In genomic region chr14:92105073-92105844, GRCh38 we compare ENCODE assay signal across 8 cellular contexts. TPM values are rescaled to one million over a fixed set of nuclear protein-coding genes. Genes with fewer than 3 reads are reported as not detected.
A peak's percentile ranks its signal among the peaks of the same experiment; 100 is the strongest.
DNase-seq lines count a peak whose midpoint lies in the region; ATAC-seq and TF ChIP-seq lines count a peak whose summit lies in the region.

No MANE protein-coding gene starts in this region.

- H3K27me3 ChIP-seq in thymus (ENCODE audit: control insufficient read depth, insufficient read depth), result no peaks in the 10 kb centered on the region

- 67% methylated on average over 14 of the region's 14 CpGs for WGBS in thymus

- H3K4me3 ChIP-seq in astrocyte of the cerebellum (ENCODE audit: low read depth, low read length) (peak overlapping the region; percentile 95), thymus (ENCODE audit: low read length) (peak overlapping the region; percentile 93)

- no peak for TF ChIP-seq CTCF in astrocyte of the cerebellum (IDR thresholded peaks at IDR 0.05; ENCODE audit: low read depth, low read length, missing control alignments)

- H3K36me3 Mint-ChIP-seq in activated naive CD4-positive, alpha-beta T cell treated with anti-CD3 and anti-CD28 coated beads for 36 hours (ENCODE audit: low read depth), result no peaks in the 10 kb centered on the region

- H3K27me3 Mint-ChIP-seq in activated naive CD4-positive, alpha-beta T cell treated with anti-CD3 and anti-CD28 coated beads for 36 hours (ENCODE audit: low read depth), result no peaks in the 10 kb centered on the region

- intact Hi-C loops in activated naive CD4-positive, alpha-beta T cell treated with anti-CD3 and anti-CD28 coated beads for 36 hours (cut with micrococcal nuclease), result no loop called here

- peak overlapping the region; percentile 98 for H3K27ac ChIP-seq in thymus (ENCODE audit: low read depth)

- ATAC-seq in left lobe of liver (peak; percentile 29), HG03196 (IDR thresholded peaks at IDR 0.05; ENCODE audit: unreplicated experiment) (no peak)

- no peaks in the 10 kb centered on the region for H3K9me3 Mint-ChIP-seq in activated naive CD4-positive, alpha-beta T cell treated with anti-CD3 and anti-CD28 coated beads for 36 hours

- peaks cover 42% of the 10 kb centered on the region for H3K4me1 Mint-ChIP-seq in activated naive CD4-positive, alpha-beta T cell treated with anti-CD3 and anti-CD28 coated beads for 36 hours (ENCODE audit: low read depth)

- CTCF ChIA-PET in activated naive CD4-positive, alpha-beta T cell treated with anti-CD3 and anti-CD28 coated beads for 36 hours (lab: Charles Lee), result interaction anchor here (1.8 to 4.9 kb wide), 2 partner anchors 14 to 65 kb away, joined by 5 to 96 read pairs; partner anchors contain the start of genes CPSF2 and NDUFB1

- no peak for DNase-seq in activated naive CD4-positive, alpha-beta T cell treated with anti-CD3 and anti-CD28 coated beads for 36 hours
- no peak for DNase-seq in activated naive CD4-positive, alpha-beta T cell (lab: John Stamatoyannopoulos, UW)
- DNase-seq in astrocyte of the cerebellum (ENCODE audit: low read depth) (no peak), left lobe of liver (ENCODE audit: low spot score) (no peak), SHP77 (lab: John Stamatoyannopoulos, UW) (no peak), cerebellar nuclear complex (lab: John Stamatoyannopoulos, UW) (no peak)

- H3K27ac Mint-ChIP-seq in activated naive CD4-positive, alpha-beta T cell treated with anti-CD3 and anti-CD28 coated beads for 36 hours, result peak overlapping the region; percentile 81

- H3K9me3 ChIP-seq in thymus (ENCODE audit: control insufficient read depth), result no peaks in the 10 kb centered on the region

- peaks cover 16% of the 10 kb centered on the region for H3K4me1 ChIP-seq in thymus (ENCODE audit: control insufficient read depth, insufficient read depth, low read length)

- in situ Hi-C loops in astrocyte of the cerebellum (cut with HindIII; ENCODE audit: low sequenced_read_pairs), result no loop called here

- H3K36me3 ChIP-seq in thymus (ENCODE audit: control insufficient read depth, insufficient read depth), result no peaks in the 10 kb centered on the region

- H3K4me3 Mint-ChIP-seq in activated naive CD4-positive, alpha-beta T cell treated with anti-CD3 and anti-CD28 coated beads for 36 hours, result peak overlapping the region; percentile 98

RNA-seq across cellular contexts. Expression of gene ATXN3, which starts 1.1 kb away (rescaled TPM):
- 10 to 100 TPM; 25.0 to 27.1 TPM for total RNA-seq in activated naive CD4-positive, alpha-beta T cell treated with anti-CD3 and anti-CD28 coated beads for 36 hours
- 9.3 TPM for total RNA-seq in left lobe of liver
- polyA plus RNA-seq in thymus, result 32.3 TPM

RNA-seq across cellular contexts. Expression of gene NDUFB1, which starts 16.2 kb away (rescaled TPM):
- total RNA-seq in activated naive CD4-positive, alpha-beta T cell treated with anti-CD3 and anti-CD28 coated beads for 36 hours, result 100 to 1,000 TPM; 111 to 114 TPM
- total RNA-seq in left lobe of liver, result 89.8 TPM
- polyA plus RNA-seq in thymus, result 686 TPM

RNA-seq across cellular contexts. Expression of gene CPSF2, which starts 16.5 kb away (rescaled TPM):
- 100 to 1,000 TPM; 103 to 115 TPM for total RNA-seq in activated naive CD4-positive, alpha-beta T cell treated with anti-CD3 and anti-CD28 coated beads for 36 hours
- total RNA-seq in left lobe of liver, result 24.3 TPM
- 12.3 TPM for polyA plus RNA-seq in thymus
